ENCODE assay signal across 7 cellular contexts in the genomic region with DNA sequence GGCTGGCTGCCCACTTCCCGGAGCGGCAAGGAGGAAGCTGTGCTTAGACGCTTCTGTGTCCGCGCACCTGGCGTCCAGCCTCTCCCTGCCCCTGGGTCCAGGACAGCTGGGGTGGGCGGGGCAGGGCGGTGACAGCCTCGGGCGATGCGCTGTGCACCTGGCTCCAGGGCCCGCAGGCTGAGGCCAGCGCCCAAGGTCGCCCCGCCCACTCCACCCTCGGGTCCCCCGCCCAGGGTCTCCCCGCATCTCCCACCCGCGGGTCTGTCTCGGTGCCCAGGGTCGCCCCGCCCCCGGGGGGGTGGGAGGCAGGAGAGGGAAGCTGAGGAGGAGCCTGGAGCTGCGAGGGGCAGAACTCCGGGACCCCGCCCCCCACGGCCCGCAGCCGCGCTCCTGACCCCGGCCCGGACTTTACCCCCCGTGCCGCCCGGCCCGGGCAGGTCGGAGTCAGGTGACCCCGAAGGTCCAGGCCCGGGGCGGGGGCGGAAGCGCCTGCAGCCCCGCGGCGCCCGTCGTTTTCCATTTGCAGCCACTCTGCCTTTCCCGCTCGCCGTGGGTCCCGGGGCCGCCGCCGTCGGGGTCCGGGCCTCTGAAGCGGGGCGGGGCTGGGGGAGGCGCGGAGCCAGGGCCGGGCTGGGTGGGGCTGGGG. TPM values are rescaled to one million over a fixed set of nuclear protein-coding genes. Genes with fewer than 3 reads are reported as not detected.
A peak's percentile ranks its signal among the peaks of the same experiment; 100 is the strongest.
DNase-seq lines count a peak whose midpoint lies in the region; ATAC-seq, FAIRE-seq and TF ChIP-seq lines count a peak whose summit lies in the region.

A gene with protein sequence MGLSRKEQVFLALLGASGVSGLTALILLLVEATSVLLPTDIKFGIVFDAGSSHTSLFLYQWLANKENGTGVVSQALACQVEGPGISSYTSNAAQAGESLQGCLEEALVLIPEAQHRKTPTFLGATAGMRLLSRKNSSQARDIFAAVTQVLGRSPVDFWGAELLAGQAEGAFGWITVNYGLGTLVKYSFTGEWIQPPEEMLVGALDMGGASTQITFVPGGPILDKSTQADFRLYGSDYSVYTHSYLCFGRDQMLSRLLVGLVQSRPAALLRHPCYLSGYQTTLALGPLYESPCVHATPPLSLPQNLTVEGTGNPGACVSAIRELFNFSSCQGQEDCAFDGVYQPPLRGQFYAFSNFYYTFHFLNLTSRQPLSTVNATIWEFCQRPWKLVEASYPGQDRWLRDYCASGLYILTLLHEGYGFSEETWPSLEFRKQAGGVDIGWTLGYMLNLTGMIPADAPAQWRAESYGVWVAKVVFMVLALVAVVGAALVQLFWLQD (minus strand): TSS at position 69 of the 646 bp plus-strand sequence. CDS start 3,072 bp downstream, outside the sequence.

- no peak for TF ChIP-seq CTCF in GM13976 (IDR thresholded peaks at IDR 0.05; ENCODE audit: borderline replicate concordance, control extremely low read depth, extremely low read depth, insufficient read depth, missing control alignments)
- no peak for TF ChIP-seq CTCF in MCF 10A (IDR thresholded peaks at IDR 0.05; ENCODE audit: unreplicated experiment)
- TF ChIP-seq CTCF in HepG2 (CRISPR knock-in tag; IDR thresholded peaks at IDR 0.05), result peak; percentile 18; the same call in 1 of the 2 replicates

- no peak; the same call in 1 of the 2 replicates for TF ChIP-seq RAD21 in HepG2 (CRISPR knock-in tag; IDR thresholded peaks at IDR 0.05)

- TF ChIP-seq POLR2A in HepG2 (IDR thresholded peaks at IDR 0.05; ENCODE audit: insufficient read depth in 1 of 2, low read depth in 2 of 2, low read length in 2 of 2), result no peak

- H3K27ac Mint-ChIP-seq in MCF 10A (ENCODE audit: low read depth, unreplicated experiment), result no peak within 1 kb of the TSS

- no peaks in the 10 kb centered on the region for H3K36me3 ChIP-seq in HepG2 (replicated peaks in 1 of 2; ENCODE audit: control insufficient read depth in 1 of 2, insufficient read depth in 2 of 2, low read length in 2 of 2)

- H3K36me3 Mint-ChIP-seq in MCF 10A (ENCODE audit: insufficient read depth, unreplicated experiment), result peaks cover under 1% of the 10 kb centered on the region

- no peak within 1 kb of the TSS for H2AFZ ChIP-seq in HepG2 (ENCODE audit: low read length)

- H3K9ac ChIP-seq in HepG2 (ENCODE audit: insufficient read depth, low read depth, low read length), result no peak within 1 kb of the TSS

- CTCF ChIA-PET in MCF 10A (lab: Yijun Ruan, JAX) (interaction anchor here (0.9 to 5.4 kb wide), 2 partner anchors 9 to 18 kb away, joined by 4 to 36 read pairs; a partner anchor contains a TSS), HepG2 (lab: Yijun Ruan, JAX; ENCODE audit: low intra/inter-chr PET ratio, low total read pairs) (interaction anchor here (1.5 kb wide), 1 partner anchor 17 kb away, joined by 6 read pairs; a partner anchor contains a TSS)

- peak within 1 kb of the TSS; percentile 30 to 58 (median 46) for H3K4me3 ChIP-seq in HepG2 (replicated peaks in 1 of 3; ENCODE audit: insufficient read depth in 1 of 3, low read depth in 2 of 3, low read length in 3 of 3)

- H3K4me1 ChIP-seq in HepG2 (ENCODE audit: insufficient read depth, low read length), result peaks cover 32% of the 10 kb centered on the region

- peaks cover 11% of the 10 kb centered on the region for H3K4me1 Mint-ChIP-seq in MCF 10A (ENCODE audit: insufficient read depth, unreplicated experiment)

- no peaks in the 10 kb centered on the region for H3K9me3 ChIP-seq in HepG2 (ENCODE audit: low read length)

- DNase-seq in GM13976 (ENCODE audit: low spot score), result peak; percentile 67
- DNase-seq in NCI-H2107 treated with DMSO at 0.1 percent for 48 hours (lab: John Stamatoyannopoulos, UW; ENCODE audit: unreplicated experiment), result peak; percentile 28
- DNase-seq in MCF 10A (ENCODE audit: unreplicated experiment), result no peak
- peak; percentile 87 for DNase-seq in HepG2 (ENCODE audit: low spot score)
- peak; percentile 81 for DNase-seq in urothelium cell line (ENCODE audit: low spot score)
- DNase-seq in activated CD4-positive, alpha-beta T cell treated with anti-CD3 and anti-CD28 coated beads, Interleukin-2, amount 50 U/mL, for 4 hours, result no peak
- no peak for DNase-seq in stimulated activated CD4-positive, alpha-beta T cell treated with anti-CD3 and anti-CD28 coated beads, Interleukin-2, amount 100 ng/mL, for 24 hours

- POLR2A ChIA-PET in MCF 10A (lab: Yijun Ruan, JAX), result interaction anchor here (0.6 to 3.7 kb wide), 6 partner anchors 9 to 269 kb away, joined by 3 to 14 read pairs (median 8); a partner anchor contains a TSS
- POLR2A ChIA-PET in HepG2 (lab: Yijun Ruan, JAX), result interaction anchor here (0.6 to 2.3 kb wide), 11 partner anchors 9 to 201 kb away, joined by 3 to 26 read pairs (median 6); a partner anchor contains a TSS

- peak within 1 kb of the TSS; percentile 71 for H3K27ac ChIP-seq in HepG2 (ENCODE audit: extremely low read length, insufficient read depth, low read length)

- FAIRE-seq in HepG2 (lab: Jason Lieb, UNC), result peak; percentile 69
- no peak for FAIRE-seq in urothelium cell line (lab: Jason Lieb, UNC)

- H3K4me2 ChIP-seq in HepG2 (ENCODE audit: low read depth, low read length), result peak within 1 kb of the TSS; percentile 79

- peaks cover 11 to 30% of the 10 kb centered on the region in 2 experiments; a peak in 3 of 5 replicates for H3K27me3 ChIP-seq in HepG2 (ENCODE audit: control insufficient read depth in 1 of 2, insufficient read depth in 2 of 2, low read length in 2 of 2)

- H3K9me3 Mint-ChIP-seq in MCF 10A (ENCODE audit: unreplicated experiment), result no peaks in the 10 kb centered on the region

- H3K79me2 ChIP-seq in HepG2 (ENCODE audit: insufficient read depth, low read length), result no peaks in the 10 kb centered on the region

- no peaks in the 10 kb centered on the region for H3K27me3 Mint-ChIP-seq in MCF 10A (ENCODE audit: insufficient read depth, unreplicated experiment)

- H4K20me1 ChIP-seq in HepG2 (ENCODE audit: insufficient read depth, low read length), result no peaks in the 10 kb centered on the region; the same call in 1 of the 2 replicates

- H3K4me3 Mint-ChIP-seq in MCF 10A (ENCODE audit: unreplicated experiment), result peak within 1 kb of the TSS; percentile 52

- TF ChIP-seq EP300 in HepG2 (IDR thresholded peaks at IDR 0.05; ENCODE audit: low read depth in 2 of 2, low read length in 2 of 2), result no peak
- TF ChIP-seq EP300 in HepG2 (CRISPR knock-in tag; IDR thresholded peaks at IDR 0.05; ENCODE audit: borderline replicate concordance), result no peak

- WGBS in HepG2 (ENCODE audit: low lambda C conversion rate), result 0% methylated on average over 4 of the region's 62 CpGs

- in situ Hi-C loops in GM13976 (cut with MboI; ENCODE audit: low sequenced_read_pairs, unreplicated experiment) (no loop called here), HepG2 (cut with HindIII; ENCODE audit: extremely low pct_ligation_motif_present, low pct_unique_long_range_greater_than_20kb) (no loop called here)

- BruUV-seq in MCF 10A (replicated peaks; lab: Mats Ljungman, UMichigan), result no TSS peak
- BruUV-seq in HepG2 (replicated peaks; lab: Mats Ljungman, UMichigan), result no TSS peak

- peak; percentile 81 for ATAC-seq in HepG2

- intact Hi-C loops in MCF 10A (cut with micrococcal nuclease), result loop anchor here (10.0 kb wide), 1 partner anchor 83 kb away; no protein-coding TSS in a partner anchor
- intact Hi-C loops in HepG2 (cut with micrococcal nuclease; ENCODE audit: unreplicated experiment), result no loop called here

TF ChIP-seq in HepG2, 621 proteins besides CTCF, POLR2A, EP300 and RAD21 (continues in another document):
- TF ChIP-seq POGZ (CRISPR knock-in tag; IDR thresholded peaks at IDR 0.05) (peak; percentile 32; the same call in 1 of the 2 replicates), ZNF605 (CRISPR knock-in tag; IDR thresholded peaks at IDR 0.05) (no peak), SMAD1 (CRISPR knock-in tag; IDR thresholded peaks at IDR 0.05; ENCODE audit: borderline replicate concordance, low read depth) (no peak), ZNF7 (CRISPR knock-in tag; IDR thresholded peaks at IDR 0.05) (no peak), ZNF792 (CRISPR knock-in tag; IDR thresholded peaks at IDR 0.05) (no peak), KMT2B (CRISPR knock-in tag; IDR thresholded peaks at IDR 0.05) (no peak), ZNF746 (CRISPR knock-in tag; IDR thresholded peaks at IDR 0.05) (no peak), ZNF761 (CRISPR knock-in tag; conservative IDR thresholded peaks at IDR 0.05) (no peak), ZNF331 (CRISPR knock-in tag; IDR thresholded peaks at IDR 0.05) (no peak), ADNP (CRISPR knock-in tag; IDR thresholded peaks at IDR 0.05) (no peak), ZNF75D (CRISPR knock-in tag; IDR thresholded peaks at IDR 0.05; ENCODE audit: borderline replicate concordance) (no peak)
- TF ChIP-seq, protein P1, sequence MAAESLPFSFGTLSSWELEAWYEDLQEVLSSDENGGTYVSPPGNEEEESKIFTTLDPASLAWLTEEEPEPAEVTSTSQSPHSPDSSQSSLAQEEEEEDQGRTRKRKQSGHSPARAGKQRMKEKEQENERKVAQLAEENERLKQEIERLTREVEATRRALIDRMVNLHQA (CRISPR knock-in tag; IDR thresholded peaks at IDR 0.05), result no peak

RNA-seq across cellular contexts. Expression of the gene that starts here (rescaled TPM):
- total RNA-seq in MCF 10A (2022), result not detected in 2 replicates
- 0.21 and 0.44 TPM in 2 replicates for total RNA-seq in HepG2 (2016; rRNA removed; fragmentation: Illumina TruSeq; extraction: Trizol)
- 0.09 and 0.20 TPM in 2 replicates for total RNA-seq in HepG2 (2016; cell fraction: cytosol; rRNA removed; fragmentation: Illumina TruSeq; extraction: Trizol; ENCODE audit: low read depth)
- 0.33 and 0.43 TPM in 2 replicates for total RNA-seq in HepG2 (2016; cell fraction: insoluble cytoplasmic fraction; rRNA removed; fragmentation: Illumina TruSeq; extraction: Trizol)
- total RNA-seq in HepG2 (2016; cell fraction: membrane; rRNA removed; fragmentation: Illumina TruSeq; extraction: Trizol), result 0.21 and 0.37 TPM in 2 replicates
- total RNA-seq in HepG2 (2016; cell fraction: nucleus; rRNA removed; fragmentation: Illumina TruSeq; extraction: Trizol), result 0.28 and 0.34 TPM in 2 replicates
- polyA plus RNA-seq in HepG2 (2011; rRNA removed), result 0.26 and 0.38 TPM in 2 replicates
- 0.21 and 0.30 TPM in 2 replicates for polyA plus RNA-seq in HepG2 (2011; cell fraction: cytosol; rRNA removed)
- 3.0 and 3.2 TPM in 2 replicates for polyA plus RNA-seq in HepG2 (2011; cell fraction: nucleus; rRNA removed)
- polyA plus RNA-seq in HepG2 (2012), result 0.35 and 0.44 TPM in 2 replicates
- 0.05 and 0.14 TPM in 2 replicates for polyA plus RNA-seq in HepG2 (2016; cell fraction: cytosol; fragmentation: Illumina TruSeq; extraction: Trizol; ENCODE audit: low read depth)
- 0.25 TPM in 1 of 2 replicates, not detected in the other for polyA plus RNA-seq in HepG2 (2016; cell fraction: insoluble cytoplasmic fraction; fragmentation: Illumina TruSeq; extraction: Trizol; ENCODE audit: low read depth)
- polyA plus RNA-seq in HepG2 (2016; cell fraction: membrane; fragmentation: Illumina TruSeq; extraction: Trizol; ENCODE audit: low read depth), result 0.08 and 0.15 TPM in 2 replicates
- polyA plus RNA-seq in HepG2 (2016; cell fraction: nucleus; fragmentation: Illumina TruSeq; extraction: Trizol; ENCODE audit: insufficient read depth, low read depth), result 0.79 and 0.97 TPM in 2 replicates
- polyA minus RNA-seq in HepG2 (2011; rRNA and poly(A)+ RNA removed; ENCODE audit: low replicate concordance), result 0.26 TPM in 1 of 2 replicates, not detected in the other
- polyA minus RNA-seq in HepG2 (2011; cell fraction: cytosol; rRNA and poly(A)+ RNA removed), result not detected in 2 replicates
- 0.26 and 0.37 TPM in 2 replicates for polyA minus RNA-seq in HepG2 (2011; cell fraction: nucleus; rRNA and poly(A)+ RNA removed)

Comparison
In these comparisons a context has a peak if more than half of its experiments do, and no peak if none do; other contexts are left out.
1. DNase-seq: peak in GM13976 (single experiment), NCI-H2107 treated with DMSO at 0.1 percent for 48 hours (single experiment), HepG2 (single experiment) and urothelium cell line (single experiment); none in MCF 10A (single experiment), activated CD4-positive, alpha-beta T cell treated with anti-CD3 and anti-CD28 coated beads, Interleukin-2, amount 50 U/mL, for 4 hours (0 of 2) and stimulated activated CD4-positive, alpha-beta T cell treated with anti-CD3 and anti-CD28 coated beads, Interleukin-2, amount 100 ng/mL, for 24 hours (0 of 2).